Comparison of ENCODE assay signal across 21 cellular contexts in genomic region chr13:109740121-109740520, GRCh38. TPM values are rescaled to one million over a fixed set of nuclear protein-coding genes. Genes with fewer than 3 reads are reported as not detected.
A peak's percentile ranks its signal among the peaks of the same experiment; 100 is the strongest.
DNase-seq lines count a peak whose midpoint lies in the region; ATAC-seq and TF ChIP-seq lines count a peak whose summit lies in the region.
"Had no signal": no experiment of that assay in that cellular context is flagged by ENCODE, and none has a peak within 500 bp of the region (broad histone marks: within the 10 kb centered on the region; RNA-seq: fewer than 3 reads in every experiment).

No MANE protein-coding gene starts in this region.

- H4K20me1 ChIP-seq in SK-N-SH (ENCODE audit: insufficient read depth) = no peaks in the 10 kb centered on the region

- H3K79me2 ChIP-seq in SK-N-SH (ENCODE audit: insufficient read depth) = no peaks in the 10 kb centered on the region

- ATAC-seq in SK-N-SH treated with all-trans-retinoic acid at 6 μM for 48 hours (no peak), HG03520 (IDR thresholded peaks at IDR 0.05; ENCODE audit: unreplicated experiment) (no peak)

- H3F3A ChIP-seq in SK-N-SH (replicated peaks; ENCODE audit: insufficient read depth) = peaks cover 5% of the 10 kb centered on the region

- POLR2A ChIA-PET in SK-N-SH (lab: Yijun Ruan, JAX) = no interaction called here

- H3K36me3 Mint-ChIP-seq in glutamatergic neuron (ENCODE audit: unreplicated experiment) = peaks cover 8% of the 10 kb centered on the region

- no peak for TF ChIP-seq EP300 in SK-N-SH (IDR thresholded peaks at IDR 0.05; ENCODE audit: borderline replicate concordance in 1 of 2, low read depth in 1 of 2, low read length in 1 of 2)

- no peak overlapping the region for H3K4me3 Mint-ChIP-seq in glutamatergic neuron (ENCODE audit: unreplicated experiment)
- H3K4me3 Mint-ChIP-seq: IgD-negative memory B cell had no signal

- no peak overlapping the region for H3K4me3 ChIP-seq in SK-N-SH (ENCODE audit: low read depth in 2 of 2, low read length in 1 of 2)
- H3K4me3 ChIP-seq: PC-9 had no signal

- H3K27me3 ChIP-seq in SK-N-SH (ENCODE audit: insufficient read depth) = no peaks in the 10 kb centered on the region

- CTCF ChIA-PET in SK-N-SH (lab: Yijun Ruan, JAX) = no interaction called here

- peaks cover 22% of the 10 kb centered on the region for H3K4me1 Mint-ChIP-seq in glutamatergic neuron (ENCODE audit: low read depth, unreplicated experiment)
- H3K4me1 Mint-ChIP-seq: IgD-negative memory B cell had no signal

- no peaks in the 10 kb centered on the region for H3K9me2 ChIP-seq in SK-N-SH

- peaks cover 5% of the 10 kb centered on the region for H3K9me3 Mint-ChIP-seq in glutamatergic neuron (ENCODE audit: unreplicated experiment)

- H3K27ac ChIP-seq in SK-N-SH (ENCODE audit: low read depth in 2 of 2, low read length in 1 of 2) = no peak overlapping the region
- H3K27ac ChIP-seq: 22Rv1, PC-9, RWPE1 had no signal

- DNase-seq in SK-N-SH (no peak), dermis microvascular lymphatic vessel endothelial cell (ENCODE audit: low read depth in 2 of 2) (peak; percentile 38 to 82), medulla oblongata (ENCODE audit: extremely low spot score) (peak; percentile 73), islet precursor cell (no peak), glutamatergic neuron (no peak), AG20443 (ENCODE audit: low spot score) (no peak)
- DNase-seq: AML-193, DMS79, H7, MV-4-11, NCI-H1105 treated with DMSO at 0.1 percent for 48 hours, NCI-H2029 treated with DMSO at 0.1 percent for 48 hours, NCI-H226, NCI-H510A treated with DMSO at 0.1 percent for 48 hours, NCI-H748 treated with DMSO at 0.1 percent for 48 hours, PC-9 had no signal

- H3K27me3 Mint-ChIP-seq in glutamatergic neuron (ENCODE audit: unreplicated experiment) = no peaks in the 10 kb centered on the region

- no peak overlapping the region for H3K4me2 ChIP-seq in SK-N-SH
- H3K4me2 ChIP-seq: PC-9 had no signal

- H3K4me1 ChIP-seq in SK-N-SH (ENCODE audit: control insufficient read depth in 1 of 2, insufficient read depth in 2 of 2, low read depth in 1 of 2, low read length in 1 of 2) = peaks cover 12 to 24% of the 10 kb centered on the region in 2 experiments

- WGBS in SK-N-SH (ENCODE audit: low lambda C conversion rate) = 86% methylated on average over 9 of the region's 9 CpGs

- no peaks in the 10 kb centered on the region for H3K9me3 ChIP-seq in SK-N-SH

- H3K36me3 ChIP-seq in SK-N-SH (replicated peaks in 1 of 2; ENCODE audit: control insufficient read depth in 1 of 2, insufficient read depth in 2 of 2, low read length in 1 of 2) = no peaks in the 10 kb centered on the region

- TF ChIP-seq RAD21 in SK-N-SH (IDR thresholded peaks at IDR 0.05; ENCODE audit: low read length) = no peak

- TF ChIP-seq CTCF in SK-N-SH (IDR thresholded peaks at IDR 0.05) (no peak), glutamatergic neuron (IDR thresholded peaks at IDR 0.05; ENCODE audit: partially characterized antibody, unreplicated experiment) (no peak)

- no peak overlapping the region for H3K9ac ChIP-seq in SK-N-SH

- H3K27ac Mint-ChIP-seq in glutamatergic neuron (ENCODE audit: unreplicated experiment) = no peak overlapping the region

- no peak overlapping the region for H2AFZ ChIP-seq in SK-N-SH (ENCODE audit: low read depth)
- H2AFZ ChIP-seq: PC-9 had no signal

TF ChIP-seq in SK-N-SH, 30 proteins besides CTCF, POLR2A, EP300 and RAD21:
- peak; percentile 32; the same call in 1 of the 2 replicates for TF ChIP-seq TCF12 (IDR thresholded peaks at IDR 0.05)
- TF ChIP-seq RFX5 (IDR thresholded peaks at IDR 0.05; ENCODE audit: low read length) = no peak

TF ChIP-seq in SK-N-SH treated with all-trans-retinoic acid at 6 μM for 48 hours, 23 proteins besides CTCF, POLR2A, EP300 and RAD21:
- TF ChIP-seq ZFP30 (CRISPR knock-in tag; IDR thresholded peaks at IDR 0.05) = no peak
- TF ChIP-seq OSR1 (CRISPR knock-in tag; IDR thresholded peaks at IDR 0.05) = no peak
- TF ChIP-seq ZNF565 (CRISPR knock-in tag; conservative IDR thresholded peaks at IDR 0.05; ENCODE audit: low read depth) = no peak
- TF ChIP-seq CSDC2 (CRISPR knock-in tag; IDR thresholded peaks at IDR 0.05) = no peak
- TF ChIP-seq RARB (CRISPR knock-in tag; IDR thresholded peaks at IDR 0.05) = no peak
- no peak for TF ChIP-seq ZNF70 (CRISPR knock-in tag; IDR thresholded peaks at IDR 0.05)
- TF ChIP-seq ZNF8 (CRISPR knock-in tag; IDR thresholded peaks at IDR 0.05) = no peak
- TF ChIP-seq ESRRG (CRISPR knock-in tag; IDR thresholded peaks at IDR 0.05) = no peak
- TF ChIP-seq ISL1 (CRISPR knock-in tag; IDR thresholded peaks at IDR 0.05) = no peak
- TF ChIP-seq GLIS3 (CRISPR knock-in tag; IDR thresholded peaks at IDR 0.05) = no peak
- TF ChIP-seq, protein P1, sequence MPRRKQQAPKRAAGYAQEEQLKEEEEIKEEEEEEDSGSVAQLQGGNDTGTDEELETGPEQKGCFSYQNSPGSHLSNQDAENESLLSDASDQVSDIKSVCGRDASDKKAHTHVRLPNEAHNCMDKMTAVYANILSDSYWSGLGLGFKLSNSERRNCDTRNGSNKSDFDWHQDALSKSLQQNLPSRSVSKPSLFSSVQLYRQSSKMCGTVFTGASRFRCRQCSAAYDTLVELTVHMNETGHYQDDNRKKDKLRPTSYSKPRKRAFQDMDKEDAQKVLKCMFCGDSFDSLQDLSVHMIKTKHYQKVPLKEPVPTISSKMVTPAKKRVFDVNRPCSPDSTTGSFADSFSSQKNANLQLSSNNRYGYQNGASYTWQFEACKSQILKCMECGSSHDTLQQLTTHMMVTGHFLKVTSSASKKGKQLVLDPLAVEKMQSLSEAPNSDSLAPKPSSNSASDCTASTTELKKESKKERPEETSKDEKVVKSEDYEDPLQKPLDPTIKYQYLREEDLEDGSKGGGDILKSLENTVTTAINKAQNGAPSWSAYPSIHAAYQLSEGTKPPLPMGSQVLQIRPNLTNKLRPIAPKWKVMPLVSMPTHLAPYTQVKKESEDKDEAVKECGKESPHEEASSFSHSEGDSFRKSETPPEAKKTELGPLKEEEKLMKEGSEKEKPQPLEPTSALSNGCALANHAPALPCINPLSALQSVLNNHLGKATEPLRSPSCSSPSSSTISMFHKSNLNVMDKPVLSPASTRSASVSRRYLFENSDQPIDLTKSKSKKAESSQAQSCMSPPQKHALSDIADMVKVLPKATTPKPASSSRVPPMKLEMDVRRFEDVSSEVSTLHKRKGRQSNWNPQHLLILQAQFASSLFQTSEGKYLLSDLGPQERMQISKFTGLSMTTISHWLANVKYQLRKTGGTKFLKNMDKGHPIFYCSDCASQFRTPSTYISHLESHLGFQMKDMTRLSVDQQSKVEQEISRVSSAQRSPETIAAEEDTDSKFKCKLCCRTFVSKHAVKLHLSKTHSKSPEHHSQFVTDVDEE (CRISPR knock-in tag; IDR thresholded peaks at IDR 0.05) = no peak
- no peak for TF ChIP-seq ARNTL (CRISPR knock-in tag; IDR thresholded peaks at IDR 0.05; ENCODE audit: borderline replicate concordance, low read depth)
- TF ChIP-seq POU6F1 (CRISPR knock-in tag; IDR thresholded peaks at IDR 0.05; ENCODE audit: borderline replicate concordance, low read depth) = no peak

RNA-seq across cellular contexts. Expression of gene IRS2, which starts 46.3 kb away (rescaled TPM):
- polyA plus RNA-seq in SK-N-SH (2012; rRNA removed) = 5.2 and 7.0 TPM in 2 replicates
- polyA plus RNA-seq in SK-N-SH (2012; cell fraction: cytosol; rRNA removed) = 10.6 and 11.1 TPM in 2 replicates
- polyA plus RNA-seq in SK-N-SH (2012; cell fraction: nucleus; rRNA removed) = 9.2 and 9.9 TPM in 2 replicates
- 0.39 and 1.5 TPM in 2 replicates for total RNA-seq in dermis microvascular lymphatic vessel endothelial cell
- 27.0 TPM for total RNA-seq in glutamatergic neuron (ENCODE audit: unreplicated experiment)

Comparison
In these comparisons a context has a peak if more than half of its experiments do, and no peak if none do; other contexts are left out.
1. DNase-seq: peak in dermis microvascular lymphatic vessel endothelial cell (2 of 2) and medulla oblongata (single experiment); none in SK-N-SH (single experiment), islet precursor cell (single experiment), glutamatergic neuron (single experiment) and AG20443 (single experiment).
2. RNA of gene IRS2, which starts 46.3 kb away (total RNA-seq): 27.0 TPM in glutamatergic neuron (single experiment); 0.39 to 1.5 TPM in dermis microvascular lymphatic vessel endothelial cell; every median in the first group is over 10 times any median in the second.